In the genomic region with DNA sequence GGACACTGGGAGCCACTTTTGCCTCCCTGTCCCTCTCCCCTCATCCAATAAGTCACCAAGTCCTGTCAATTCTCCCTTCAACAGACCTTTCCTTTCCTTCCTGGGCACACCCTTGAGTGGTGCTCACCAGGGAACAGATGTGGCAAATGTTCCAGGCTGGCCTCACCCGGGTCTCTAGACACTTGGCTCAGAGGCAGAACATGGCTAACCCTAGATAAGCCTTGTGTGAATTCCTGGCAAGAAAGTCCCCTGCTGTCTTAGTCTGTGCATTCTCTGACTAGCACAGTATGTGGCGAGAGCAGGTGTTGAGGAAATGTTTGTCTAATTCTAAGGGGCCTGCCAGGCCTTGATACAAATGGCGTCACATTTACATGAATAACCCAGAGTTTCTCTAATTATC, we compare ENCODE assay signal across 21 cellular contexts.
"Had no signal": no experiment of that assay in that cellular context is flagged by ENCODE, and none has a peak within 500 bp of the region (broad histone marks: within the 10 kb centered on the region; RNA-seq: fewer than 3 reads in every experiment).

No MANE protein-coding gene starts in this region.

- H3K9me3 ChIP-seq: gastrocnemius medialis, prostate gland, right lobe of liver, stomach, testis, upper lobe of left lung had no signal

- H3K4me2 ChIP-seq: hepatocyte had no signal

- DNase-seq: activated CD4-positive, alpha-beta T cell treated with anti-CD3 and anti-CD28 coated beads, Interleukin-2, amount 50 U/mL, for 4 hours; activated CD4-positive, CD25-positive, alpha-beta regulatory T cell treated with anti-CD3 and anti-CD28 coated beads, Interleukin-2, amount 50 U/mL, for 72 hours; activated naive CD4-positive, alpha-beta T cell treated with Interleukin-2 at 50 U/mL for 16 hours; activated naive CD8-positive, alpha-beta T cell treated with anti-CD3 and anti-CD28 coated beads, Interleukin-2, amount 50 U/mL, for 24 hours; aorta; effector memory CD8-positive, alpha-beta T cell; gastrocnemius medialis; mesenchymal stem cell; nephron progenitor cell; right lobe of liver; stomach; SW 1271; T-helper 9 cell; testis; upper lobe of left lung had no signal

- H3K27me3 ChIP-seq: gastrocnemius medialis, hepatocyte, right lobe of liver, stomach, testis, upper lobe of left lung had no signal

- ATAC-seq: activated naive CD8-positive, alpha-beta T cell treated with anti-CD3 and anti-CD28 coated beads, Interleukin-2, amount 50 U/mL, for 24 hours; activated T-helper 17 cell treated with anti-CD3 and anti-CD28 coated beads, Interleukin-2, amount 50 U/mL, for 72 hours; effector memory CD8-positive, alpha-beta T cell; gastrocnemius medialis; left lobe of liver; right lobe of liver had no signal

- H3K4me3 ChIP-seq: gastrocnemius medialis, hepatocyte, prostate gland, right lobe of liver, stomach, testis, upper lobe of left lung had no signal

- H3K36me3 ChIP-seq: prostate gland, upper lobe of left lung had no signal

- H3K79me2 ChIP-seq: hepatocyte had no signal

- H2AFZ ChIP-seq: hepatocyte had no signal

- H3K4me1 ChIP-seq: prostate gland, testis had no signal

- FAIRE-seq: keratinocyte had no signal

- H3K27ac ChIP-seq: epithelial cell of prostate, gastrocnemius medialis, hepatocyte, prostate gland, right lobe of liver, stomach, testis had no signal
